In the genomic region with DNA sequence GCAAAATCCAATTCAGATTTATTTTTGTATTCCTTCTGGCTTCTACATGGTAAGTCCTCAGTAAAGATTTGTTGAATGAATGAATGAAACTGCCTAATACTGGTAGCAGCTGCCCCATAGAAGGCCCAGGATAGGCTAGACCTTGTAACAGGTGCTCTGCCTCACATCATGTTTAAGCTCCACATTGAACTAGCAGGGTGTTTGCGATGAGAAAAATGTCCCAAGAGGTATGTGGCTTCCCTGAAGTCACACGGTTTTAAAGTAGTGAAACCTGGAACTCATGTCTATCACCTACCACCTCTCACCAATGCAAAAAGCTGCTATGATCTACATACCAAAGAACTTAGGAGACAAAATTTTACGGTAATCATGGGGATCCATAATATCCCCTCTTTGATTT, we compare ENCODE assay signal across 30 cellular contexts. TPM values are rescaled to one million over a fixed set of nuclear protein-coding genes. Genes with fewer than 3 reads are reported as not detected.
DNase-seq lines count a peak whose midpoint lies in the region; ATAC-seq and TF ChIP-seq lines count a peak whose summit lies in the region.
"Had no signal": no experiment of that assay in that cellular context is flagged by ENCODE, and none has a peak within 500 bp of the region (broad histone marks: within the 10 kb centered on the region; RNA-seq: fewer than 3 reads in every experiment).

No MANE protein-coding gene starts in this region.

- intact Hi-C loops in mucosa of descending colon (cut with DNase I, micrococcal nuclease), result no loop called here

- H3K9me3 ChIP-seq in mucosa of descending colon, result no peaks in the 10 kb centered on the region
- H3K9me3 ChIP-seq: esophagus squamous epithelium, heart left ventricle, psoas muscle, thyroid gland, vagina had no signal

- no peak overlapping the region for H3K4me3 ChIP-seq in mucosa of descending colon
- H3K4me3 ChIP-seq: PC-9, psoas muscle, vagina had no signal

- H3K36me3 ChIP-seq in mucosa of descending colon (ENCODE audit: low read depth), result no peaks in the 10 kb centered on the region
- H3K36me3 ChIP-seq: esophagus squamous epithelium, heart left ventricle, stomach, thyroid gland, vagina had no signal

- no peak for TF ChIP-seq CTCF in mucosa of descending colon (IDR thresholded peaks at IDR 0.05)

- ATAC-seq in GM18499 (IDR thresholded peaks at IDR 0.05; ENCODE audit: insufficient read depth, unreplicated experiment) (peak; percentile 67), GM19452 (IDR thresholded peaks at IDR 0.05; ENCODE audit: unreplicated experiment) (peak; percentile 49), HG02798 (IDR thresholded peaks at IDR 0.05; ENCODE audit: poor library complexity, unreplicated experiment) (peak; percentile 38), HG03460 (IDR thresholded peaks at IDR 0.05; ENCODE audit: unreplicated experiment) (peak; percentile 57), mucosa of descending colon (no peak), GM18858 (IDR thresholded peaks at IDR 0.05; ENCODE audit: unreplicated experiment) (no peak)
- ATAC-seq: activated CD4-positive, CD25-positive, alpha-beta regulatory T cell treated with anti-CD3 and anti-CD28 coated beads, Interleukin-2, amount 50 U/mL, for 24 hours; HCT116; psoas muscle had no signal

- no peaks in the 10 kb centered on the region for H3K4me1 ChIP-seq in mucosa of descending colon (ENCODE audit: low read depth)
- H3K4me1 ChIP-seq: foreskin keratinocyte, psoas muscle had no signal

- no peak for DNase-seq in activated effector memory CD4-positive, alpha-beta T cell treated with anti-CD3 and anti-CD28 coated beads, Interleukin-2, amount 50 U/mL, for 16 hours
- no peak for DNase-seq in mucosa of descending colon
- no peak for DNase-seq in mucosa of gallbladder (ENCODE audit: low spot score)
- DNase-seq: activated CD4-positive, alpha-beta T cell treated with anti-CD3 and anti-CD28 coated beads, Interleukin-2, amount 50 U/mL, for 48 hours; activated T-cell treated with anti-CD3 and anti-CD28 coated beads, Interleukin-2, amount 50 U/mL, for 48 hours; CD4-positive, CD25-positive, alpha-beta regulatory T cell; esophagus squamous epithelium; foreskin keratinocyte; heart left ventricle; IMR-90; naive B cell; NCI-H1436 treated with DMSO at 0.1 percent for 48 hours; NCI-H345; nucleus accumbens; PC-9; stomach; T-helper 2 cell had no signal

RNA-seq across cellular contexts. Expression of a gene that starts 0.8 kb away (rescaled TPM):
- total RNA-seq in mucosa of descending colon (not detected), mucosa of gallbladder (0.32 TPM)
- total RNA-seq: CD4-positive, CD25-positive, alpha-beta regulatory T cell; foreskin keratinocyte; LHCN-M2; liver; PC-9; psoas muscle; Right ventricle myocardium superior; vagina had no signal

Comparison
In these comparisons a context has a peak if more than half of its experiments do, and no peak if none do; other contexts are left out.
1. ATAC-seq: peak in GM18499 (single experiment), GM19452 (single experiment), HG02798 (single experiment) and HG03460 (single experiment); none in mucosa of descending colon (single experiment) and GM18858 (single experiment).